ENCODE assay signal across 9 cellular contexts in the genomic region with DNA sequence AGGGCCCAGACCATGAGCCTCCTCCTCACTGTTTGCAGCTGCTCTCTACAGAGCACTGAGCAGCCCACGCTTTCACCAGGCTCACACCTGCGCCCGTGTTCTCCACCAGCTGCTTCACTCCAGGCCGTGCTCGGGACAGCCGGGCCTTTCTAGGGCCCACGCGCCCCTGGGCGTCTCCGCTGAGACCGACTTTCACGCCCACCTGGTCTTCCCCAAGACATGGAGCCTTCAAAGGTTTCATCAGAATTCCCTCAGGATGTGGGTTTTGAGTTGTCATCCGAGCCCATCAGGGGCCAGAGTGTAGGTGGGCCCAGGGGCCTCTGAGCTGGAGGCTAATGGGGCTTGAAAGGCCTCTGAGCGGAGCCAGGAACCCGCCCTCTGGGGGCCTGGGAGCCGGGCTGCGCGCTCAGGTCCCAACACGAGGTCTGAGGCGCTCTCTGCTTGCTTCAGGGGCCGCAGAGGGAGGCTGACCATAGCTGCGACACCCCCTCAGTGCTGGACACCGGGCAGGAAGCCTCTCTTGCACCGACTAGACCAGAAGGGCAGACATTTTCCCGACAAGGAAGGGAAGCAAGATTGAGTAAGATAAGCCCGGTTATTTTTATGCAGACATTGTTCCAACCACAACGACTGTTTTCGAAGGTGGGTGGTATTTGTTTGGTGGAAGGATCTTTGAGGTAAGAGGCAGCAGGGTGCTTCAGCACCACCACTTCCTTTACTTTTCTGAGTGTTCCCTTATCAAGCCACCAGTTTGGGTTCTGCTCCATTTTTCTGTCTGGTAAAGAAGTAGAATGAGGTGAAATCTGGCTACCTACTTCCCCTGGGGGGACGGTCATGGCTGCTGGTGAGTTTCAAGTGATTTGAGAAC.
DNase-seq lines count a peak whose midpoint lies in the region; ATAC-seq and TF ChIP-seq lines count a peak whose summit lies in the region.
"Had no signal": no experiment of that assay in that cellular context is flagged by ENCODE, and none has a peak within 500 bp of the region (broad histone marks: within the 10 kb centered on the region; RNA-seq: fewer than 3 reads in every experiment).

No MANE protein-coding gene starts in this region.

- H3K4me1 ChIP-seq in mucosa of rectum (ENCODE audit: control insufficient read depth in 2 of 2, insufficient read depth in 2 of 2, low read length in 2 of 2) = peaks cover 0 to 16% of the 10 kb centered on the region in 2 donors
- peaks cover 13% of the 10 kb centered on the region for H3K4me1 ChIP-seq in body of pancreas
- H3K4me1 ChIP-seq: pancreas had no signal

- no peaks in the 10 kb centered on the region for H3K9me3 ChIP-seq in mucosa of rectum (ENCODE audit: control insufficient read depth in 2 of 2, low read length in 2 of 2)
- H3K9me3 ChIP-seq in body of pancreas = no peaks in the 10 kb centered on the region
- H3K9me3 ChIP-seq: pancreas had no signal

- ATAC-seq in HG03469 (IDR thresholded peaks at IDR 0.05; ENCODE audit: unreplicated experiment) = peak; percentile 28
- no peak for ATAC-seq in body of pancreas

- no peak for TF ChIP-seq CTCF in body of pancreas (IDR thresholded peaks at IDR 0.05)

- H3K27ac ChIP-seq in mucosa of rectum (ENCODE audit: low read depth in 2 of 2, low read length in 2 of 2) = peak overlapping the region; percentile 35 to 71
- no peak overlapping the region for H3K27ac ChIP-seq in body of pancreas
- H3K27ac ChIP-seq: pancreas had no signal

- DNase-seq in activated gamma-delta T cell treated with Interleukin-2 at 50 U/mL for 16 hours (peak; percentile 45), activated gamma-delta T cell (lab: John Stamatoyannopoulos, UW) (no peak), mucosa of gallbladder (ENCODE audit: low spot score) (no peak), body of pancreas (no peak), hepatic stellate cell (ENCODE audit: low spot score) (no peak)
- DNase-seq in activated CD8-positive, alpha-beta memory T cell treated with anti-CD3 and anti-CD28 coated beads for 48 hours (ENCODE audit: low read depth in 2 of 3, low spot score in 2 of 3) = peak in 2 of 3 experiments; percentile 61 to 83

- intact Hi-C loops in body of pancreas (cut with DNase I) = no loop called here

- H3K4me3 ChIP-seq in mucosa of rectum (ENCODE audit: low read length in 2 of 2) (no peak overlapping the region), body of pancreas (no peak overlapping the region)
- H3K4me3 ChIP-seq: pancreas had no signal

- H3K36me3 ChIP-seq in mucosa of rectum (ENCODE audit: control insufficient read depth in 2 of 2, insufficient read depth in 2 of 2, low read length in 2 of 2) = no peaks in the 10 kb centered on the region
- no peaks in the 10 kb centered on the region for H3K36me3 ChIP-seq in body of pancreas (replicated peaks in 1 of 2; ENCODE audit: insufficient read depth in 1 of 2, low read depth in 2 of 2)
- H3K36me3 ChIP-seq: pancreas had no signal

- H3K9ac ChIP-seq in mucosa of rectum (ENCODE audit: low read depth in 1 of 2, low read length in 2 of 2) = peak overlapping the region in 1 of 2 donors; percentile 3

- TF ChIP-seq POLR2A in body of pancreas (IDR thresholded peaks at IDR 0.05) = no peak

- H3K27me3 ChIP-seq in mucosa of rectum (ENCODE audit: control insufficient read depth in 2 of 2, insufficient read depth in 2 of 2, low read length in 2 of 2) = no peaks in the 10 kb centered on the region
- H3K27me3 ChIP-seq in body of pancreas = no peaks in the 10 kb centered on the region
- H3K27me3 ChIP-seq: pancreas had no signal

- 80 to 85% methylated on average over 29 of the region's 29 CpGs for WGBS in body of pancreas, 2 donors

Comparison
In these comparisons a context has a peak if more than half of its experiments do, and no peak if none do; other contexts are left out.
1. DNase-seq: peak in activated gamma-delta T cell treated with Interleukin-2 at 50 U/mL for 16 hours (single experiment) and activated CD8-positive, alpha-beta memory T cell treated with anti-CD3 and anti-CD28 coated beads for 48 hours (2 of 3); none in activated gamma-delta T cell (single experiment), mucosa of gallbladder (single experiment), body of pancreas (0 of 4) and hepatic stellate cell (single experiment).
2. H3K27ac ChIP-seq: peak in mucosa of rectum (2 of 2); none in body of pancreas (0 of 4).